10 cellular contexts compared by ENCODE assay signal in genomic region chr1:179021873-179022272, GRCh38. TPM values are rescaled to one million over a fixed set of nuclear protein-coding genes. Genes with fewer than 3 reads are reported as not detected.
DNase-seq lines count a peak whose midpoint lies in the region; ATAC-seq and TF ChIP-seq lines count a peak whose summit lies in the region.
"Had no signal": no experiment of that assay in that cellular context is flagged by ENCODE, and none has a peak within 500 bp of the region (broad histone marks: within the 10 kb centered on the region; RNA-seq: fewer than 3 reads in every experiment).

No MANE protein-coding gene starts in this region.

- TF ChIP-seq CTCF in GM23338 (conservative IDR thresholded peaks at IDR 0.05; ENCODE audit: low read depth in 2 of 2) (no peak), choroid plexus epithelial cell (conservative IDR thresholded peaks at IDR 0.05; ENCODE audit: low read depth, low read length) (no peak)

- H4K20me1 ChIP-seq in GM23338 (replicated peaks; ENCODE audit: insufficient read depth) = no peaks in the 10 kb centered on the region

- H3K27ac Mint-ChIP-seq in GM23338 = no peak overlapping the region

- no peak overlapping the region for H3K4me2 ChIP-seq in GM23338

- ATAC-seq in GM23338 (no peak), GM21737 (IDR thresholded peaks at IDR 0.05; ENCODE audit: unreplicated experiment) (no peak), HG03039 (IDR thresholded peaks at IDR 0.05; ENCODE audit: unreplicated experiment) (no peak)
- ATAC-seq: HCT116 had no signal

- H3K36me3 ChIP-seq in GM23338 (ENCODE audit: insufficient read depth) = no peaks in the 10 kb centered on the region

- no peaks in the 10 kb centered on the region for H3K9me2 ChIP-seq in GM23338 (ENCODE audit: insufficient read depth)

- H3K4me3 Mint-ChIP-seq in GM23338 = no peak overlapping the region

- peaks cover 7% of the 10 kb centered on the region for H3F3A ChIP-seq in GM23338 (replicated peaks; ENCODE audit: low read depth)

- H3K27me3 ChIP-seq in GM23338 (ENCODE audit: insufficient read depth) = no peaks in the 10 kb centered on the region; the same call in 1 of the 2 replicates

- H3K4me3 ChIP-seq in GM23338 = no peak overlapping the region
- H3K4me3 ChIP-seq in choroid plexus epithelial cell (ENCODE audit: low read depth, low read length) = peak overlapping the region; percentile 38

- H3K27me3 Mint-ChIP-seq in GM23338 (ENCODE audit: insufficient read depth, low read depth, poor library complexity) = peaks cover 4% of the 10 kb centered on the region

- DNase-seq in GM23338 (ENCODE audit: low spot score) = no peak
- peak; percentile 22 for DNase-seq in NCI-H748 treated with DMSO at 0.1 percent for 48 hours (lab: John Stamatoyannopoulos, UW)
- DNase-seq in choroid plexus epithelial cell (ENCODE audit: low read depth) = peak; percentile 73
- peak; percentile 83 for DNase-seq in pons (ENCODE audit: low spot score)
- no peak for DNase-seq in NK-92 treated with Interleukin-12 subunit alpha and Interleukin-12 subunit beta, amount 100 ng/mL, for 24 hours (lab: John Stamatoyannopoulos, UW)
- DNase-seq in HT-29 (ENCODE audit: low spot score) = no peak
- DNase-seq: islet precursor cell had no signal

- H2AFZ ChIP-seq in GM23338 = peak overlapping the region; percentile 66; the same call in 1 of the 2 replicates

- peaks cover 17% of the 10 kb centered on the region; the same call in 2 of the 3 replicates for H3K4me1 Mint-ChIP-seq in GM23338

- peaks cover 1% of the 10 kb centered on the region for H3K4me1 ChIP-seq in GM23338 (ENCODE audit: insufficient read depth)

- peaks cover 3% of the 10 kb centered on the region for H3K79me2 ChIP-seq in GM23338 (replicated peaks; ENCODE audit: insufficient read depth)

- no peaks in the 10 kb centered on the region for H3K9me3 Mint-ChIP-seq in GM23338

- H3K36me3 Mint-ChIP-seq in GM23338 (ENCODE audit: low read depth) = no peaks in the 10 kb centered on the region; the same call in 2 of the 3 replicates

- no peak overlapping the region for H3K27ac ChIP-seq in GM23338 (ENCODE audit: low read depth)

TF ChIP-seq in GM23338, 12 proteins besides CTCF, POLR2A, EP300 and RAD21:
- TF ChIP-seq REST (IDR thresholded peaks at IDR 0.05; ENCODE audit: unreplicated experiment) (no peak), EZH2 (IDR thresholded peaks at IDR 0.05; ENCODE audit: low read depth, unreplicated experiment) (no peak), EZH2phosphoT487 (IDR thresholded peaks at IDR 0.05; ENCODE audit: unreplicated experiment) (no peak), NANOG (IDR thresholded peaks at IDR 0.05; ENCODE audit: borderline replicate concordance) (no peak), ZNF331 (CRISPR knock-in tag; IDR thresholded peaks at IDR 0.05; ENCODE audit: low read depth) (no peak), ZNF114 (CRISPR knock-in tag; IDR thresholded peaks at IDR 0.05) (no peak), ZNF462 (CRISPR knock-in tag; IDR thresholded peaks at IDR 0.05) (no peak), JUNB (IDR thresholded peaks at IDR 0.05; ENCODE audit: unreplicated experiment) (no peak), ETS1 (IDR thresholded peaks at IDR 0.05) (no peak)

RNA-seq across cellular contexts. Expression of gene FAM20B, which starts 3.8 kb away (rescaled TPM):
- total RNA-seq in GM23338 (2014; rRNA removed; shearing (Covaris generic)) = 19.9 and 22.5 TPM in 2 replicates
- 4.7 and 5.3 TPM in 2 replicates for polyA plus RNA-seq in GM23338 (2016; fragmentation: Nextera tagmentation; extraction: Ambion mirVana)
- total RNA-seq in HT-29 (2014; rRNA removed; shearing (Covaris generic)) = 20.1 and 25.0 TPM in 2 replicates

RNA-seq across cellular contexts. Expression of gene TOR3A, which starts 60.0 kb away (rescaled TPM):
- total RNA-seq in GM23338 (2014; rRNA removed; shearing (Covaris generic)) = 49.7 and 57.6 TPM in 2 replicates
- 11.2 TPM in 2 replicates for polyA plus RNA-seq in GM23338 (2016; fragmentation: Nextera tagmentation; extraction: Ambion mirVana)
- 36.9 and 41.8 TPM in 2 replicates for total RNA-seq in HT-29 (2014; rRNA removed; shearing (Covaris generic))

Comparison
In these comparisons a context has a peak if more than half of its experiments do, and no peak if none do; other contexts are left out.
1. DNase-seq: peak in NCI-H748 treated with DMSO at 0.1 percent for 48 hours (single experiment), choroid plexus epithelial cell (single experiment) and pons (single experiment); none in GM23338 (single experiment), NK-92 treated with Interleukin-12 subunit alpha and Interleukin-12 subunit beta, amount 100 ng/mL, for 24 hours (single experiment) and HT-29 (single experiment).